Comparison of ENCODE assay signal across 22 cellular contexts in the genomic region with DNA sequence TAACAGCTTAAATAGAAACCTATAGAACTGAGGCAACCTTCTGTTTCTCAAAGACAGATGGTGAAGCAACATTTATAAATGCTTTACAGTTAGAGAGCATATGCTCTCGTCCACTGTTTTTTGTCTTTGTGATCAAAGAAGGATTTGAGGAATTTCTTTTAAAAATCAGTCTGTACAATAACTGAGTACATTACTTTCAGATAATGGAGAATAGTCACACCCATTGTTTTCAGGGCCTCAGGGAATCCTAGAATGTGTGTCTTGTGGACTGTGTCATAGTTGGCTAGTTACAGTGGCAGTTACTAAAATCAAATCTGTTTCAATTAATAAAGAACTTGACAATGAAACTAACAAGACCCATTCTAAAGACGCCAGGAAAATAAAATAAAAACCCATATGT.
A peak's percentile ranks its signal among the peaks of the same experiment; 100 is the strongest.
DNase-seq lines count a peak whose midpoint lies in the region; ATAC-seq and TF ChIP-seq lines count a peak whose summit lies in the region.
"Had no signal": no experiment of that assay in that cellular context is flagged by ENCODE, and none has a peak within 500 bp of the region (broad histone marks: within the 10 kb centered on the region; RNA-seq: fewer than 3 reads in every experiment).

No MANE protein-coding gene starts in this region.

- no peak for ATAC-seq in CD4-positive, CD25-positive, alpha-beta regulatory T cell (ENCODE audit: low read depth in 2 of 2)
- no peak for ATAC-seq in WTC11
- ATAC-seq in gastroesophageal sphincter = no peak
- ATAC-seq in stimulated activated memory B cell treated with anti-CD40 and anti-IgM and Interleukin-4, amounts not matched to agents 10 μg/mL and 1 μg/mL and 100 μg/mL, for 72 hours = no peak
- ATAC-seq: GM23338, Panc1, pancreas, right lobe of liver had no signal

- peaks cover 23% of the 10 kb centered on the region for H3K36me3 Mint-ChIP-seq in CD4-positive, CD25-positive, alpha-beta regulatory T cell
- peaks cover 26% of the 10 kb centered on the region for H3K36me3 Mint-ChIP-seq in WTC11
- H3K36me3 Mint-ChIP-seq in stimulated activated memory B cell treated with anti-CD40 and anti-IgM and Interleukin-4, amounts not matched to agents 10 μg/mL and 1 μg/mL and 100 μg/mL, for 72 hours = peaks cover under 1% of the 10 kb centered on the region

- no peak for TF ChIP-seq POLR2A in gastroesophageal sphincter (IDR thresholded peaks at IDR 0.05)

- H3K36me3 ChIP-seq in CD4-positive, CD25-positive, alpha-beta regulatory T cell (ENCODE audit: control insufficient read depth, insufficient read depth, low read length) = peaks cover 3% of the 10 kb centered on the region
- no peaks in the 10 kb centered on the region for H3K36me3 ChIP-seq in gastroesophageal sphincter
- H3K36me3 ChIP-seq: heart left ventricle, pancreas, right lobe of liver, SJCRH30 had no signal

- H3K27ac ChIP-seq in CD4-positive, CD25-positive, alpha-beta regulatory T cell (ENCODE audit: insufficient read depth, low read length, poor library complexity, severe bottlenecking) = peak overlapping the region; percentile 23
- no peak overlapping the region for H3K27ac ChIP-seq in gastroesophageal sphincter
- H3K27ac ChIP-seq: pancreas, right lobe of liver, SJCRH30 had no signal

- POLR2A ChIA-PET in WTC11 (lab: Charles Lee) = no interaction called here

- no peaks in the 10 kb centered on the region for H3K9me3 ChIP-seq in CD4-positive, CD25-positive, alpha-beta regulatory T cell (ENCODE audit: control insufficient read depth in 2 of 2, low read length in 2 of 2)
- H3K9me3 ChIP-seq in gastroesophageal sphincter = peaks cover 0 to 7% (median 0%) of the 10 kb centered on the region in 3 donors
- H3K9me3 ChIP-seq: pancreas, right lobe of liver, SJCRH30 had no signal

- no peak for DNase-seq in CD4-positive, CD25-positive, alpha-beta regulatory T cell
- DNase-seq in DMS 273 (lab: John Stamatoyannopoulos, UW; ENCODE audit: unreplicated experiment) (peak; percentile 47), WTC11 (ENCODE audit: low spot score) (no peak), foreskin melanocyte (peak; percentile 85), hepatic stellate cell (ENCODE audit: low spot score) (no peak)
- DNase-seq: activated gamma-delta T cell; aorta; effector CD8-positive, alpha-beta T cell; EL; heart left ventricle; Karpas-422; naive B cell; NCI-H1105 treated with DMSO at 0.1 percent for 48 hours; pancreas; right lobe of liver; SJCRH30; stimulated activated CD4-positive, alpha-beta T cell treated with anti-CD3 and anti-CD28 coated beads, Interleukin-15, amount 100 ng/mL, for 24 hours had no signal

- no peak overlapping the region for H3K4me3 ChIP-seq in CD4-positive, CD25-positive, alpha-beta regulatory T cell (ENCODE audit: low read depth, low read length)
- no peak overlapping the region for H3K4me3 ChIP-seq in gastroesophageal sphincter
- H3K4me3 ChIP-seq: GM23338, heart left ventricle, pancreas, right lobe of liver, SJCRH30 had no signal

- TF ChIP-seq CTCF in WTC11 (IDR thresholded peaks at IDR 0.05) = no peak
- TF ChIP-seq CTCF in gastroesophageal sphincter (IDR thresholded peaks at IDR 0.05) = no peak

- peak overlapping the region in 3 of 4 donors; percentile 29 to 55 (median 39) for H3K4me3 Mint-ChIP-seq in CD4-positive, CD25-positive, alpha-beta regulatory T cell
- no peak overlapping the region for H3K4me3 Mint-ChIP-seq in WTC11
- no peak overlapping the region for H3K4me3 Mint-ChIP-seq in stimulated activated memory B cell treated with anti-CD40 and anti-IgM and Interleukin-4, amounts not matched to agents 10 μg/mL and 1 μg/mL and 100 μg/mL, for 72 hours
- H3K4me3 Mint-ChIP-seq: GM23338; naive B cell; T-helper 2 cell treated with Interferon-gamma antibody and Interleukin-4, amounts not matched to agents 5 μg/mL and 100 μg/mL, for 36 hours had no signal

- H3K27me3 ChIP-seq in CD4-positive, CD25-positive, alpha-beta regulatory T cell (ENCODE audit: control insufficient read depth, insufficient read depth, low read length) = no peaks in the 10 kb centered on the region
- H3K27me3 ChIP-seq in gastroesophageal sphincter = peaks cover 5% of the 10 kb centered on the region
- H3K27me3 ChIP-seq: heart left ventricle, pancreas, right lobe of liver, SJCRH30 had no signal

- peaks cover 73 to 98% (median 83%) of the 10 kb centered on the region in 4 donors for H3K4me1 Mint-ChIP-seq in CD4-positive, CD25-positive, alpha-beta regulatory T cell
- H3K4me1 Mint-ChIP-seq in WTC11 = peaks cover 34% of the 10 kb centered on the region
- no peaks in the 10 kb centered on the region for H3K4me1 Mint-ChIP-seq in stimulated activated memory B cell treated with anti-CD40 and anti-IgM and Interleukin-4, amounts not matched to agents 10 μg/mL and 1 μg/mL and 100 μg/mL, for 72 hours
- H3K4me1 Mint-ChIP-seq: naive B cell had no signal

- CTCF ChIA-PET in WTC11 (lab: Charles Lee) = interaction anchor here (1.4 kb wide), 2 partner anchors 9 kb away, joined by 5 to 15 read pairs; no protein-coding TSS in a partner anchor

- H3K9me3 Mint-ChIP-seq in CD4-positive, CD25-positive, alpha-beta regulatory T cell = peaks cover 0 to 2% (median 0%) of the 10 kb centered on the region in 7 donors
- peaks cover 30% of the 10 kb centered on the region for H3K9me3 Mint-ChIP-seq in WTC11
- H3K9me3 Mint-ChIP-seq in stimulated activated memory B cell treated with anti-CD40 and anti-IgM and Interleukin-4, amounts not matched to agents 10 μg/mL and 1 μg/mL and 100 μg/mL, for 72 hours = peaks cover under 1% of the 10 kb centered on the region

- peaks cover 70% of the 10 kb centered on the region for H3K4me1 ChIP-seq in CD4-positive, CD25-positive, alpha-beta regulatory T cell (ENCODE audit: control insufficient read depth, insufficient read depth, low read length, poor library complexity, severe bottlenecking)
- no peaks in the 10 kb centered on the region for H3K4me1 ChIP-seq in gastroesophageal sphincter
- H3K4me1 ChIP-seq: right lobe of liver, SJCRH30 had no signal

- WGBS in gastroesophageal sphincter (ENCODE audit: low coverage in 1 of 2), 2 donors = 38 to 43% methylated on average over 2 of the region's 2 CpGs

- TF ChIP-seq EP300 in gastroesophageal sphincter (IDR thresholded peaks at IDR 0.05) = no peak

- peak overlapping the region; percentile 57 to 87 (median 71) for H3K27ac Mint-ChIP-seq in CD4-positive, CD25-positive, alpha-beta regulatory T cell
- H3K27ac Mint-ChIP-seq in WTC11 = 0 out of 2 replicates have a peak overlapping the region, but pooled peaks have one; percentile 35
- no peak overlapping the region for H3K27ac Mint-ChIP-seq in stimulated activated memory B cell treated with anti-CD40 and anti-IgM and Interleukin-4, amounts not matched to agents 10 μg/mL and 1 μg/mL and 100 μg/mL, for 72 hours
- H3K27ac Mint-ChIP-seq: naive B cell; T-helper 2 cell treated with Interferon-gamma antibody and Interleukin-4, amounts not matched to agents 5 μg/mL and 100 μg/mL, for 36 hours had no signal

- no peaks in the 10 kb centered on the region for H3K27me3 Mint-ChIP-seq in CD4-positive, CD25-positive, alpha-beta regulatory T cell
- H3K27me3 Mint-ChIP-seq in WTC11 (ENCODE audit: low read depth) = no peaks in the 10 kb centered on the region
- peaks cover 37% of the 10 kb centered on the region for H3K27me3 Mint-ChIP-seq in stimulated activated memory B cell treated with anti-CD40 and anti-IgM and Interleukin-4, amounts not matched to agents 10 μg/mL and 1 μg/mL and 100 μg/mL, for 72 hours

TF ChIP-seq in WTC11, 78 proteins besides CTCF, POLR2A, EP300 and RAD21:
- TF ChIP-seq IRF2 (CRISPR knock-in tag; IDR thresholded peaks at IDR 0.05; ENCODE audit: borderline replicate concordance, low read depth) = no peak
- TF ChIP-seq HMGA2 (CRISPR knock-in tag; IDR thresholded peaks at IDR 0.05) = no peak
- TF ChIP-seq, protein P1, sequence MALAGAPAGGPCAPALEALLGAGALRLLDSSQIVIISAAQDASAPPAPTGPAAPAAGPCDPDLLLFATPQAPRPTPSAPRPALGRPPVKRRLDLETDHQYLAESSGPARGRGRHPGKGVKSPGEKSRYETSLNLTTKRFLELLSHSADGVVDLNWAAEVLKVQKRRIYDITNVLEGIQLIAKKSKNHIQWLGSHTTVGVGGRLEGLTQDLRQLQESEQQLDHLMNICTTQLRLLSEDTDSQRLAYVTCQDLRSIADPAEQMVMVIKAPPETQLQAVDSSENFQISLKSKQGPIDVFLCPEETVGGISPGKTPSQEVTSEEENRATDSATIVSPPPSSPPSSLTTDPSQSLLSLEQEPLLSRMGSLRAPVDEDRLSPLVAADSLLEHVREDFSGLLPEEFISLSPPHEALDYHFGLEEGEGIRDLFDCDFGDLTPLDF (CRISPR knock-in tag; IDR thresholded peaks at IDR 0.05) = no peak
- TF ChIP-seq, protein P2, sequence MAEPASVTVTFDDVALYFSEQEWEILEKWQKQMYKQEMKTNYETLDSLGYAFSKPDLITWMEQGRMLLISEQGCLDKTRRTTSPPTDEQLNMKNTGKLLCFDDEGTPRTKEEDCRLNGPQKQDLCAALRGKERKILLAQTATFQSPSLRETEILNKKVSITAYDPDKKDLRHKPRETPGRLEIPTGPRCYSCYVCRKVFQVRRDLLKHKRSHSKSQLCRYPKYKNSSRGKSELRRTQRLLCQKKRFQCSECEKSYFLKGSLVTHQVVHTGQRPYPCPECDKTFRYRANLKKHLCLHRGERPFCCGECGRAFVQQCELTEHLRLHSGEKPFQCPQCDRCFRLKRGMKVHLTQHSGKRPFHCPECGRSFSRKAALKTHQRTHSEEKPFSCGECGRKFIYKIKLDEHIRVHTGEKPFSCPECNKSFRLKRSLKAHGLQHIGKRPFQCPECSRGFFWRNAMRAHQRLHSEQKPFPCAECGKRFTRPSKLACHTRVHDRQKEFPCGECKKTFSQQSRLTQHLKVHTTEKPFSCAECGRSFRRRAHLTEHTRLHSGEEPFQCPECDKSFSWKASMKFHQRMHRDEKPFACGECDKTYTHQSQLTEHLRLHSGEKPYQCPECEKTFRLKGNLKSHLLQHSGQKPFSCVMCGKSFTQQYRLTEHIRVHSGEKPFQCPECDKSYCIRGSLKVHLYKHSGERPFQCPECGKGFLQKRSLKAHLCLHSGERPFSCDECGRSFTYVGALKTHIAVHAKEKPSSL (CRISPR knock-in tag; conservative IDR thresholded peaks at IDR 0.05) = no peak
- TF ChIP-seq CBFB (CRISPR knock-in tag; IDR thresholded peaks at IDR 0.05; ENCODE audit: low read depth) = no peak
- TF ChIP-seq TP53 (CRISPR knock-in tag; IDR thresholded peaks at IDR 0.05) = no peak
- no peak for TF ChIP-seq FOXP1 (CRISPR knock-in tag; IDR thresholded peaks at IDR 0.05; ENCODE audit: borderline replicate concordance)
- no peak for TF ChIP-seq ZNF317 (CRISPR knock-in tag; IDR thresholded peaks at IDR 0.05; ENCODE audit: borderline replicate concordance, low read depth)
- TF ChIP-seq, protein P3, sequence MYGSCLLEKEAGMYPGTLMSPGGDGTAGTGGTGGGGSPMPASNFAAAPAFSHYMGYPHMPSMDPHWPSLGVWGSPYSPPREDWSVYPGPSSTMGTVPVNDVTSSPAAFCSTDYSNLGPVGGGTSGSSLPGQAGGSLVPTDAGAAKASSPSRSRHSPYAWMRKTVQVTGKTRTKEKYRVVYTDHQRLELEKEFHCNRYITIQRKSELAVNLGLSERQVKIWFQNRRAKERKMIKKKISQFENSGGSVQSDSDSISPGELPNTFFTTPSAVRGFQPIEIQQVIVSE (CRISPR knock-in tag; IDR thresholded peaks at IDR 0.05; ENCODE audit: borderline replicate concordance) = no peak
- no peak for TF ChIP-seq PRRX2 (CRISPR knock-in tag; IDR thresholded peaks at IDR 0.05)

Comparison
In these comparisons a context has a peak if more than half of its experiments do, and no peak if none do; other contexts are left out.
1. DNase-seq: peak in DMS 273 (single experiment) and foreskin melanocyte (single experiment); none in CD4-positive, CD25-positive, alpha-beta regulatory T cell (0 of 3), WTC11 (single experiment) and hepatic stellate cell (single experiment).
2. H3K4me3 Mint-ChIP-seq: peak in CD4-positive, CD25-positive, alpha-beta regulatory T cell (3 of 4); none in WTC11 (single experiment) and stimulated activated memory B cell treated with anti-CD40 and anti-IgM and Interleukin-4, amounts not matched to agents 10 μg/mL and 1 μg/mL and 100 μg/mL, for 72 hours (single experiment).